Comparison of ENCODE assay signal across 1 cellular context in the genomic region with DNA sequence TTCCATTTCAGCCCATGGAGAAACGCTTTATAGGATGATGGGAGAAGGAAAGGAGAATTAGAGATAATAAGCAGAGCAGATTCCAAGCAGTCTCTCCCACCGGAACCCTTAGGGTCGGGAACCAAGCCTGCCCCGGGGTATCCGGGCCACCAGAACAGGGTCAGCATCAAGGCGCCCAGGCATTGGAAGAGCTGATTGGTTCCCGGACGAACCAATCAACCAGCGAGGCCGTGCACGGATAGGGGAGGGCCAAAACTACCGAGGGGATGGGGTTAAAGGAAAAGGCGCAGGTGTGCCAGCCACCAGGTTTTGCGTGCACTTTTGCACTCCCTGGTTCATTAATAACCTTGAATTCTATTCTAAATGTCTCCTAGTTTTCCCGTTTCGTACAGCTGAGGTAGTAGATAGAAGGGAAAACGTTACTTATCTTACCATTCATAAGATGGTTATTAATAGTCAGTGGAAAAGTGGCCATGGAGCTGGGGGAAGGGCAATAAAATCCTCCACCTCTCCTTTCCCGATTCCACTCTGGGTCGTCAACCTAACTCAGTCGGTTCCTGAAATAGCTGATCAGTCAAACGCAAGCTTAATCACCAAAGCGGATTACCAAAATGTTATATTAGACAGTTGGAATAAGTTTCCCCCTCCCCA.
TF ChIP-seq lines count a peak whose summit lies in the region.

No MANE protein-coding gene starts in this region.

TF ChIP-seq in HEK293, 187 proteins besides CTCF, POLR2A, EP300 and RAD21 (continued from another document):
- TF ChIP-seq REST (tag by site-specific recombination; IDR thresholded peaks at IDR 0.05) (no peak), ZNF221 (tag by site-specific recombination; IDR thresholded peaks at IDR 0.05; ENCODE audit: borderline replicate concordance) (no peak), ZSCAN4 (tag by site-specific recombination; IDR thresholded peaks at IDR 0.05) (no peak), ZBTB10 (tag by site-specific recombination; IDR thresholded peaks at IDR 0.05) (no peak), IKZF3 (tag by site-specific recombination; IDR thresholded peaks at IDR 0.05) (0 out of 2 replicates have a peak, but pooled peaks have one; percentile 11), ZNF654 (tag by site-specific recombination; IDR thresholded peaks at IDR 0.05; ENCODE audit: low read depth) (no peak), ZNF138 (tag by site-specific recombination; IDR thresholded peaks at IDR 0.05; ENCODE audit: borderline replicate concordance) (no peak), ZNF704 (tag by site-specific recombination; IDR thresholded peaks at IDR 0.05) (no peak), ZNF48 (tag by site-specific recombination; IDR thresholded peaks at IDR 0.05) (no peak), PBX3 (CRISPR knock-in tag; IDR thresholded peaks at IDR 0.05) (no peak), EGR2 (tag by site-specific recombination; IDR thresholded peaks at IDR 0.05; ENCODE audit: low read depth) (no peak), ZNF292 (tag by site-specific recombination; IDR thresholded peaks at IDR 0.05; ENCODE audit: borderline replicate concordance, low read depth) (no peak), KLF7 (tag by site-specific recombination; IDR thresholded peaks at IDR 0.05; ENCODE audit: borderline replicate concordance) (no peak), ZNF16 (tag by site-specific recombination; IDR thresholded peaks at IDR 0.05; ENCODE audit: low read depth) (no peak), ZNF501 (tag by site-specific recombination; IDR thresholded peaks at IDR 0.05) (no peak), ZNF830 (tag by site-specific recombination; IDR thresholded peaks at IDR 0.05; ENCODE audit: low read depth) (no peak), ZBTB1 (tag by site-specific recombination; IDR thresholded peaks at IDR 0.05) (no peak), GLI4 (tag by site-specific recombination; IDR thresholded peaks at IDR 0.05) (no peak), ZNF133 (tag by site-specific recombination; IDR thresholded peaks at IDR 0.05) (no peak), ZNF266 (tag by site-specific recombination; IDR thresholded peaks at IDR 0.05; ENCODE audit: low read depth) (no peak), ZNF175 (tag by site-specific recombination; IDR thresholded peaks at IDR 0.05) (no peak), ZNF600 (tag by site-specific recombination; IDR thresholded peaks at IDR 0.05) (peak; percentile 70), ZNF37A (tag by site-specific recombination; IDR thresholded peaks at IDR 0.05) (no peak), ZNF629 (tag by site-specific recombination; IDR thresholded peaks at IDR 0.05) (no peak), SETDB1 (IDR thresholded peaks at IDR 0.05; ENCODE audit: insufficient read length, low read length) (no peak), ZNF433 (tag by site-specific recombination; IDR thresholded peaks at IDR 0.05; ENCODE audit: low read depth) (no peak), ZNF23 (tag by site-specific recombination; IDR thresholded peaks at IDR 0.05; ENCODE audit: borderline replicate concordance) (no peak), ZSCAN5A (tag by site-specific recombination; IDR thresholded peaks at IDR 0.05) (no peak), ZNF670 (tag by site-specific recombination; IDR thresholded peaks at IDR 0.05; ENCODE audit: low read depth) (no peak), YY2 (tag by site-specific recombination; IDR thresholded peaks at IDR 0.05) (no peak), ZXDB (tag by site-specific recombination; IDR thresholded peaks at IDR 0.05) (peak; percentile 87), ZNF223 (tag by site-specific recombination; IDR thresholded peaks at IDR 0.05) (no peak), REPIN1 (tag by site-specific recombination; IDR thresholded peaks at IDR 0.05; ENCODE audit: low read depth) (no peak), ZNF239 (tag by site-specific recombination; IDR thresholded peaks at IDR 0.05) (no peak), MZF1 (tag by site-specific recombination; IDR thresholded peaks at IDR 0.05; ENCODE audit: borderline replicate concordance) (peak; percentile 25; the same call in 1 of the 2 replicates), ZBTB8A (tag by site-specific recombination; IDR thresholded peaks at IDR 0.05) (no peak; the same call in 1 of the 2 replicates), PRDM1 (tag by site-specific recombination; IDR thresholded peaks at IDR 0.05) (no peak), ZBTB20 (tag by site-specific recombination; IDR thresholded peaks at IDR 0.05) (peak; percentile 74), MEIS1 (CRISPR knock-in tag; IDR thresholded peaks at IDR 0.05; ENCODE audit: borderline replicate concordance) (no peak)
- TF ChIP-seq, protein P1, sequence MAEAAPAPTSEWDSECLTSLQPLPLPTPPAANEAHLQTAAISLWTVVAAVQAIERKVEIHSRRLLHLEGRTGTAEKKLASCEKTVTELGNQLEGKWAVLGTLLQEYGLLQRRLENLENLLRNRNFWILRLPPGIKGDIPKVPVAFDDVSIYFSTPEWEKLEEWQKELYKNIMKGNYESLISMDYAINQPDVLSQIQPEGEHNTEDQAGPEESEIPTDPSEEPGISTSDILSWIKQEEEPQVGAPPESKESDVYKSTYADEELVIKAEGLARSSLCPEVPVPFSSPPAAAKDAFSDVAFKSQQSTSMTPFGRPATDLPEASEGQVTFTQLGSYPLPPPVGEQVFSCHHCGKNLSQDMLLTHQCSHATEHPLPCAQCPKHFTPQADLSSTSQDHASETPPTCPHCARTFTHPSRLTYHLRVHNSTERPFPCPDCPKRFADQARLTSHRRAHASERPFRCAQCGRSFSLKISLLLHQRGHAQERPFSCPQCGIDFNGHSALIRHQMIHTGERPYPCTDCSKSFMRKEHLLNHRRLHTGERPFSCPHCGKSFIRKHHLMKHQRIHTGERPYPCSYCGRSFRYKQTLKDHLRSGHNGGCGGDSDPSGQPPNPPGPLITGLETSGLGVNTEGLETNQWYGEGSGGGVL (tag by site-specific recombination; IDR thresholded peaks at IDR 0.05): no peak
- TF ChIP-seq, protein P2, sequence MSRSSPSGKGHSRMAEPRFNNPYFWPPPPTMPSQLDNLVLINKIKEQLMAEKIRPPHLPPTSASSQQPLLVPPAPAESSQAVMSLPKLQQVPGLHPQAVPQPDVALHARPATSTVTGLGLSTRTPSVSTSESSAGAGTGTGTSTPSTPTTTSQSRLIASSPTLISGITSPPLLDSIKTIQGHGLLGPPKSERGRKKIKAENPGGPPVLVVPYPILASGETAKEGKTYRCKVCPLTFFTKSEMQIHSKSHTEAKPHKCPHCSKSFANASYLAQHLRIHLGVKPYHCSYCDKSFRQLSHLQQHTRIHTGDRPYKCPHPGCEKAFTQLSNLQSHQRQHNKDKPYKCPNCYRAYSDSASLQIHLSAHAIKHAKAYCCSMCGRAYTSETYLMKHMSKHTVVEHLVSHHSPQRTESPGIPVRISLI (tag by site-specific recombination; IDR thresholded peaks at IDR 0.05): no peak
- TF ChIP-seq, protein P3, sequence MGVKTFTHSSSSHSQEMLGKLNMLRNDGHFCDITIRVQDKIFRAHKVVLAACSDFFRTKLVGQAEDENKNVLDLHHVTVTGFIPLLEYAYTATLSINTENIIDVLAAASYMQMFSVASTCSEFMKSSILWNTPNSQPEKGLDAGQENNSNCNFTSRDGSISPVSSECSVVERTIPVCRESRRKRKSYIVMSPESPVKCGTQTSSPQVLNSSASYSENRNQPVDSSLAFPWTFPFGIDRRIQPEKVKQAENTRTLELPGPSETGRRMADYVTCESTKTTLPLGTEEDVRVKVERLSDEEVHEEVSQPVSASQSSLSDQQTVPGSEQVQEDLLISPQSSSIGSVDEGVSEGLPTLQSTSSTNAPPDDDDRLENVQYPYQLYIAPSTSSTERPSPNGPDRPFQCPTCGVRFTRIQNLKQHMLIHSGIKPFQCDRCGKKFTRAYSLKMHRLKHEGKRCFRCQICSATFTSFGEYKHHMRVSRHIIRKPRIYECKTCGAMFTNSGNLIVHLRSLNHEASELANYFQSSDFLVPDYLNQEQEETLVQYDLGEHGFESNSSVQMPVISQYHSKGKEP (tag by site-specific recombination; IDR thresholded peaks at IDR 0.05): no peak
